Comparison of ENCODE assay signal across 8 cellular contexts in genomic region chr19:48362716-48363499, GRCh38. TPM values are rescaled to one million over a fixed set of nuclear protein-coding genes. Genes with fewer than 3 reads are reported as not detected.
DNase-seq lines count a peak whose midpoint lies in the region; ATAC-seq and TF ChIP-seq lines count a peak whose summit lies in the region.

No MANE protein-coding gene starts in this region.

- peak overlapping the region; percentile 49 to 77 (median 57) for H3K4me3 ChIP-seq in upper lobe of left lung

- ATAC-seq in HG02852 (IDR thresholded peaks at IDR 0.05; ENCODE audit: unreplicated experiment) (peak; percentile 60), T-helper 17 cell (peak; percentile 67), left cardiac atrium (peak; percentile 92 to 94), upper lobe of left lung (ENCODE audit: low FRiP score in 2 of 2) (peak; percentile 95 to 96)

- H3K36me3 Mint-ChIP-seq in T-helper 17 cell (ENCODE audit: low read depth), result peaks cover 3% of the 10 kb centered on the region

- peaks cover 13% of the 10 kb centered on the region for H3K4me1 Mint-ChIP-seq in T-helper 17 cell

- intact Hi-C loops in left cardiac atrium (cut with DNase I) (no loop called here), posterior cingulate gyrus (cut with DNase I) (loop anchor here (5.0 kb wide), 1 partner anchor 41 kb away; a partner anchor contains a TSS)

- H3K4me3 Mint-ChIP-seq in T-helper 17 cell, result peak overlapping the region; percentile 92

- H3K27ac ChIP-seq in upper lobe of left lung, result peak overlapping the region; percentile 87 to 95 (median 92)

- TF ChIP-seq POLR2A in upper lobe of left lung (IDR thresholded peaks at IDR 0.05), result peak in 2 of 4 donors; percentile 23 to 49

- peak; percentile 98 for DNase-seq in NCI-H146 treated with DMSO at 0.1 percent for 48 hours (lab: John Stamatoyannopoulos, UW; ENCODE audit: unreplicated experiment)
- DNase-seq in T-helper 17 cell, result peak; percentile 81 to 84 (median 83)
- DNase-seq in amygdala (lab: John Stamatoyannopoulos, UW), result peak; percentile 46 to 98 (median 94)
- DNase-seq in left cardiac atrium, result peak; percentile 97
- peak; percentile 91 to 100 (median 98) for DNase-seq in posterior cingulate gyrus
- DNase-seq in upper lobe of left lung, result peak; percentile 96 to 99

- 4 to 20% methylated on average over 4 to 18 of the region's 26 CpGs for WGBS in upper lobe of left lung, 2 donors

- peaks cover 0 to 5% (median 0%) of the 10 kb centered on the region in 4 donors for H3K36me3 ChIP-seq in upper lobe of left lung

- TF ChIP-seq CTCF in GM12872 (IDR thresholded peaks at IDR 0.05; ENCODE audit: insufficient read depth, low read depth, low read length) (0 out of 3 replicates have a peak, but pooled peaks have one; percentile 2), upper lobe of left lung (IDR thresholded peaks at IDR 0.05) (peak in 3 of 6 experiments; percentile 22 to 46 (median 28))

- H3K9me3 ChIP-seq in T-helper 17 cell (ENCODE audit: control insufficient read depth, low read length, poor library complexity, severe bottlenecking), result no peaks in the 10 kb centered on the region
- H3K9me3 ChIP-seq in upper lobe of left lung, result no peaks in the 10 kb centered on the region

- no peaks in the 10 kb centered on the region for H3K27me3 ChIP-seq in upper lobe of left lung

- no peak for TF ChIP-seq EP300 in upper lobe of left lung (IDR thresholded peaks at IDR 0.05)

- no peaks in the 10 kb centered on the region for H3K27me3 Mint-ChIP-seq in T-helper 17 cell

- peaks cover 5 to 16% (median 11%) of the 10 kb centered on the region in 4 donors for H3K4me1 ChIP-seq in upper lobe of left lung

- H3K27ac Mint-ChIP-seq in T-helper 17 cell, result peak overlapping the region; percentile 90

RNA-seq across cellular contexts. Expression of gene TMEM143, which starts 0.8 kb away (rescaled TPM):
- 1 to 10 TPM; 7.9 to 8.8 TPM for total RNA-seq in T-helper 17 cell
- total RNA-seq in left cardiac atrium, result 10 to 100 TPM; 30.5 to 43.0 TPM
- total RNA-seq in upper lobe of left lung, result 10 to 100 TPM in 4 of 6 donors, 1 to 10 TPM in 2; 4.7 to 34.6 (median 16.6) TPM

RNA-seq across cellular contexts. Expression of gene SYNGR4, which starts 1.3 kb away (rescaled TPM):
- total RNA-seq in T-helper 17 cell, result not detected
- not detected for total RNA-seq in left cardiac atrium
- not detected for total RNA-seq in upper lobe of left lung

RNA-seq across cellular contexts. Expression of gene KDELR1, which starts 28.4 kb away (rescaled TPM):
- 10 to 100 TPM; 34.0 to 41.3 TPM for total RNA-seq in T-helper 17 cell
- total RNA-seq in left cardiac atrium, result 100 to 1,000 TPM in 1 of 2 donors, 10 to 100 TPM in 1; 81.4 to 103 TPM
- total RNA-seq in upper lobe of left lung, result 100 to 1,000 TPM in 2 of 6 donors, 10 to 100 TPM in 4; 44.6 to 141 (median 96.8) TPM

RNA-seq across cellular contexts. Expression of gene GRIN2D, which starts 30.6 kb away (rescaled TPM):
- total RNA-seq in T-helper 17 cell, result under 1 TPM; 0.08 to 0.17 TPM
- under 1 TPM; 0.39 to 0.47 TPM for total RNA-seq in left cardiac atrium
- 1 to 10 TPM in 2 of 6 donors, under 1 TPM in 4; 0.15 to 1.4 (median 0.57) TPM for total RNA-seq in upper lobe of left lung

RNA-seq across cellular contexts. Expression of gene EMP3, which starts 37.6 kb away (rescaled TPM):
- total RNA-seq in T-helper 17 cell (100 to 1,000 TPM; 286 to 374 TPM), left cardiac atrium (10 to 100 TPM; 89.9 TPM), upper lobe of left lung (100 to 1,000 TPM in 2 of 6 donors, 10 to 100 TPM in 4; 38.8 to 173 (median 75.1) TPM)

Comparison
In these comparisons a context has a peak if more than half of its experiments do, and no peak if none do; other contexts are left out.
1. Peak in every context shown above with its lines: DNase-seq, ATAC-seq, H3K4me3 ChIP-seq and H3K27ac ChIP-seq.